Comparison of ENCODE assay signal across 25 cellular contexts in genomic region chr11:131833371-131833770, GRCh38.
"Had no signal": no experiment of that assay in that cellular context is flagged by ENCODE, and none has a peak within 500 bp of the region (broad histone marks: within the 10 kb centered on the region; RNA-seq: fewer than 3 reads in every experiment).

No MANE protein-coding gene starts in this region.

- H3K36me3 ChIP-seq: left lung, lower lobe of right lung, neural progenitor cell, ovary, right atrium auricular region, right lobe of liver, tibial nerve, uterus had no signal

- H3K4me3 Mint-ChIP-seq: natural killer cell; nephron progenitor cell; neural progenitor cell; stimulated activated memory B cell treated with anti-CD40 and anti-IgM and Interleukin-4, amounts not matched to agents 10 μg/mL and 1 μg/mL and 100 μg/mL, for 72 hours; stimulated activated naive CD8-positive, alpha-beta T cell treated with anti-CD3 and anti-CD28 coated beads, Interleukin-15, amount 100 ng/mL, for 72 hours; type B pancreatic cell had no signal

- H3K27me3 Mint-ChIP-seq: progenitor cell of endocrine pancreas; stimulated activated memory B cell treated with anti-CD40 and anti-IgM and Interleukin-4, amounts not matched to agents 10 μg/mL and 1 μg/mL and 100 μg/mL, for 72 hours; stimulated activated naive CD8-positive, alpha-beta T cell treated with anti-CD3 and anti-CD28 coated beads, Interleukin-15, amount 100 ng/mL, for 72 hours had no signal

- H3K27me3 ChIP-seq: neural progenitor cell, ovary, right atrium auricular region, right lobe of liver, tibial nerve, uterus had no signal

- ATAC-seq: left colon; left lung; lower lobe of right lung; natural killer cell; right lobe of liver; stimulated activated memory B cell treated with anti-CD40 and anti-IgM and Interleukin-4, amounts not matched to agents 10 μg/mL and 1 μg/mL and 100 μg/mL, for 72 hours; stimulated activated naive CD8-positive, alpha-beta T cell treated with anti-CD3 and anti-CD28 coated beads, Interleukin-15, amount 100 ng/mL, for 72 hours had no signal

- H3K9me3 Mint-ChIP-seq: nephron progenitor cell, neural progenitor cell, type B pancreatic cell had no signal

- H3K4me1 Mint-ChIP-seq: natural killer cell; nephron progenitor cell; neural progenitor cell; stimulated activated memory B cell treated with anti-CD40 and anti-IgM and Interleukin-4, amounts not matched to agents 10 μg/mL and 1 μg/mL and 100 μg/mL, for 72 hours; stimulated activated naive CD8-positive, alpha-beta T cell treated with anti-CD3 and anti-CD28 coated beads, Interleukin-15, amount 100 ng/mL, for 72 hours had no signal

- H3K4me3 ChIP-seq: left lung, lower lobe of right lung, neural progenitor cell, ovary, right atrium auricular region, right lobe of liver, smooth muscle cell, tibial nerve, uterus had no signal

- H3K4me1 ChIP-seq: left lung, lower lobe of right lung, neural progenitor cell, right atrium auricular region, right lobe of liver, tibial nerve, uterus had no signal

- H3K27ac Mint-ChIP-seq: natural killer cell; nephron progenitor cell; neural progenitor cell; progenitor cell of endocrine pancreas; stimulated activated memory B cell treated with anti-CD40 and anti-IgM and Interleukin-4, amounts not matched to agents 10 μg/mL and 1 μg/mL and 100 μg/mL, for 72 hours; stimulated activated naive CD8-positive, alpha-beta T cell treated with anti-CD3 and anti-CD28 coated beads, Interleukin-15, amount 100 ng/mL, for 72 hours; type B pancreatic cell had no signal

- H3K36me3 Mint-ChIP-seq: natural killer cell; neural progenitor cell; stimulated activated memory B cell treated with anti-CD40 and anti-IgM and Interleukin-4, amounts not matched to agents 10 μg/mL and 1 μg/mL and 100 μg/mL, for 72 hours; type B pancreatic cell had no signal

- DNase-seq: kidney glomerular epithelial cell; left colon; left lung; lower lobe of right lung; mammary epithelial cell; mesenchymal stem cell; natural killer cell; nephron progenitor cell; ovary; right lobe of liver; stimulated activated CD4-positive, alpha-beta T cell treated with anti-CD3 and anti-CD28 coated beads, Interleukin-1b, Interleukin-23, amount 100 ng/mL, for 48 hours; stimulated activated CD4-positive, alpha-beta T cell treated with anti-CD3 and anti-CD28 coated beads, Interleukin-2, amount 100 ng/mL, for 48 hours; stimulated activated CD4-positive, alpha-beta T cell treated with anti-CD3 and anti-CD28 coated beads, Interleukin-4, amount 100 ng/mL, for 4 hours; stimulated activated CD8-positive, alpha-beta memory T cell treated with anti-CD3 and anti-CD28 coated beads, Interleukin-4, amount 100 ng/mL, for 48 hours; stimulated activated naive CD4-positive, alpha-beta T cell treated with Interleukin-2 at 50 U/mL for 16 hours; stimulated activated naive CD8-positive, alpha-beta T cell treated with anti-CD3 and anti-CD28 coated beads, Interleukin-15, amount 100 ng/mL, for 72 hours; substantia nigra; uterus had no signal

- H3K27ac ChIP-seq: left lung, lower lobe of right lung, neural progenitor cell, ovary, right atrium auricular region, right lobe of liver, tibial nerve, uterus had no signal

- H3K9me3 ChIP-seq: left lung, lower lobe of right lung, ovary, right atrium auricular region, right lobe of liver, tibial nerve, uterus had no signal
